In genomic region chr10:131554821-131555220, GRCh38 we compare ENCODE assay signal across 33 cellular contexts.
"Had no signal": no experiment of that assay in that cellular context is flagged by ENCODE, and none has a peak within 500 bp of the region (broad histone marks: within the 10 kb centered on the region; RNA-seq: fewer than 3 reads in every experiment).

No MANE protein-coding gene starts in this region.

- H3K27ac Mint-ChIP-seq: activated B cell treated with CpG ODN at 0.5 μM for 24 hours; activated CD8-positive, alpha-beta memory T cell treated with anti-CD3 and anti-CD28 coated beads, Interleukin-2, amount 10 ng/mL, durations not matched to agents 7 days and 5 days; activated CD8-positive, alpha-beta T cell treated with anti-CD3 and anti-CD28 coated beads for 36 hours; activated naive CD4-positive, alpha-beta T cell treated with anti-CD3 and anti-CD28 coated beads, Interleukin-2, amount 10 ng/mL, durations not matched to agents 7 days and 5 days; activated naive CD4-positive, alpha-beta T cell treated with anti-CD3 and anti-CD28 coated beads, Interleukin-2, amount 50 U/mL, for 72 hours; activated naive CD8-positive, alpha-beta T cell treated with anti-CD3 and anti-CD28 coated beads, Interleukin-2, amount 10 ng/mL, durations not matched to agents 7 days and 5 days; activated T-cell treated with anti-CD3 and anti-CD28 coated beads, Interleukin-2, amount 50 U/mL, for 24 hours; activated T-cell treated with anti-CD3 and anti-CD28 coated beads, Interleukin-2, amount 50 U/mL, for 72 hours; brain; endodermal cell; T-helper 17 cell; T-helper 2 cell treated with Interferon-gamma antibody and Interleukin-4, amounts not matched to agents 5 μg/mL and 100 μg/mL, for 36 hours had no signal

- H3K4me3 Mint-ChIP-seq: activated B cell treated with CpG ODN at 0.5 μM for 24 hours; activated CD8-positive, alpha-beta memory T cell treated with anti-CD3 and anti-CD28 coated beads, Interleukin-2, amount 10 ng/mL, durations not matched to agents 7 days and 5 days; activated CD8-positive, alpha-beta T cell treated with anti-CD3 and anti-CD28 coated beads for 36 hours; activated naive CD4-positive, alpha-beta T cell treated with anti-CD3 and anti-CD28 coated beads, Interleukin-2, amount 10 ng/mL, durations not matched to agents 7 days and 5 days; activated naive CD8-positive, alpha-beta T cell treated with anti-CD3 and anti-CD28 coated beads, Interleukin-2, amount 10 ng/mL, durations not matched to agents 7 days and 5 days; activated T-cell treated with anti-CD3 and anti-CD28 coated beads, Interleukin-2, amount 50 U/mL, for 24 hours; activated T-cell treated with anti-CD3 and anti-CD28 coated beads, Interleukin-2, amount 50 U/mL, for 72 hours; brain; endodermal cell; T-helper 2 cell treated with Interferon-gamma antibody and Interleukin-4, amounts not matched to agents 5 μg/mL and 100 μg/mL, for 36 hours had no signal

- H3K9me3 ChIP-seq: ascending aorta, breast epithelium, colonic mucosa, gastrocnemius medialis had no signal

- H3K4me3 ChIP-seq: ascending aorta, breast epithelium, cardiac muscle cell, colonic mucosa, gastrocnemius medialis had no signal

- H3K4me1 Mint-ChIP-seq: activated B cell treated with CpG ODN at 0.5 μM for 24 hours; activated CD8-positive, alpha-beta memory T cell treated with anti-CD3 and anti-CD28 coated beads, Interleukin-2, amount 10 ng/mL, durations not matched to agents 7 days and 5 days; activated naive CD4-positive, alpha-beta T cell treated with anti-CD3 and anti-CD28 coated beads, Interleukin-2, amount 10 ng/mL, durations not matched to agents 7 days and 5 days; endodermal cell; T-helper 17 cell had no signal

- H3K36me3 ChIP-seq: ascending aorta, breast epithelium, cardiac muscle cell, colonic mucosa, gastrocnemius medialis, WERI-Rb-1 had no signal

- H3K36me3 Mint-ChIP-seq: activated CD8-positive, alpha-beta memory T cell treated with anti-CD3 and anti-CD28 coated beads, Interleukin-2, amount 10 ng/mL, durations not matched to agents 7 days and 5 days; activated naive CD4-positive, alpha-beta T cell treated with anti-CD3 and anti-CD28 coated beads, Interleukin-2, amount 10 ng/mL, durations not matched to agents 7 days and 5 days; activated naive CD4-positive, alpha-beta T cell treated with anti-CD3 and anti-CD28 coated beads, Interleukin-2, amount 50 U/mL, for 72 hours; activated naive CD8-positive, alpha-beta T cell treated with anti-CD3 and anti-CD28 coated beads, Interleukin-2, amount 10 ng/mL, durations not matched to agents 7 days and 5 days; brain had no signal

- H3K27me3 Mint-ChIP-seq: activated B cell treated with CpG ODN at 0.5 μM for 24 hours; activated CD8-positive, alpha-beta memory T cell treated with anti-CD3 and anti-CD28 coated beads, Interleukin-2, amount 10 ng/mL, durations not matched to agents 7 days and 5 days; activated CD8-positive, alpha-beta T cell treated with anti-CD3 and anti-CD28 coated beads for 36 hours; activated naive CD4-positive, alpha-beta T cell treated with anti-CD3 and anti-CD28 coated beads, Interleukin-2, amount 10 ng/mL, durations not matched to agents 7 days and 5 days; activated naive CD8-positive, alpha-beta T cell treated with anti-CD3 and anti-CD28 coated beads, Interleukin-2, amount 10 ng/mL, durations not matched to agents 7 days and 5 days had no signal

- H3K4me1 ChIP-seq: ascending aorta, breast epithelium, colonic mucosa had no signal

- ATAC-seq: activated CD4-positive, CD25-positive, alpha-beta regulatory T cell treated with anti-CD3 and anti-CD28 coated beads, Interleukin-2, amount 50 U/mL, for 24 hours; activated CD8-positive, alpha-beta memory T cell treated with anti-CD3 and anti-CD28 coated beads, Interleukin-2, amount 10 ng/mL, durations not matched to agents 7 days and 5 days; activated CD8-positive, alpha-beta T cell treated with anti-CD3 and anti-CD28 coated beads for 36 hours; activated naive CD4-positive, alpha-beta T cell treated with anti-CD3 and anti-CD28 coated beads, Interleukin-2, amount 50 U/mL, for 72 hours; activated T-cell treated with anti-CD3 and anti-CD28 coated beads, Interleukin-2, amount 50 U/mL, for 72 hours; esophagus mucosa; gastrocnemius medialis; T-helper 17 cell had no signal

- H3K27ac ChIP-seq: ascending aorta, breast epithelium, cardiac muscle cell, colonic mucosa, gastrocnemius medialis, WERI-Rb-1 had no signal

- H3K9me3 Mint-ChIP-seq: activated B cell treated with CpG ODN at 0.5 μM for 24 hours; activated CD8-positive, alpha-beta T cell treated with anti-CD3 and anti-CD28 coated beads for 36 hours; activated naive CD4-positive, alpha-beta T cell treated with anti-CD3 and anti-CD28 coated beads, Interleukin-2, amount 10 ng/mL, durations not matched to agents 7 days and 5 days; activated naive CD4-positive, alpha-beta T cell treated with anti-CD3 and anti-CD28 coated beads, Interleukin-2, amount 50 U/mL, for 72 hours; activated naive CD8-positive, alpha-beta T cell treated with anti-CD3 and anti-CD28 coated beads, Interleukin-2, amount 10 ng/mL, durations not matched to agents 7 days and 5 days; activated T-cell treated with anti-CD3 and anti-CD28 coated beads, Interleukin-2, amount 50 U/mL, for 24 hours; activated T-cell treated with anti-CD3 and anti-CD28 coated beads, Interleukin-2, amount 50 U/mL, for 72 hours; endodermal cell; T-helper 2 cell treated with Interferon-gamma antibody and Interleukin-4, amounts not matched to agents 5 μg/mL and 100 μg/mL, for 36 hours had no signal

- H3K27me3 ChIP-seq: ascending aorta, colonic mucosa, gastrocnemius medialis had no signal

- DNase-seq: activated B cell treated with CpG ODN at 0.5 μM for 24 hours; activated CD4-positive, alpha-beta T cell treated with anti-CD3 and anti-CD28 coated beads for 48 hours; activated CD4-positive, alpha-beta T cell treated with anti-CD3 and anti-CD28 coated beads, Interleukin-2, amount 50 U/mL, for 1 hour; activated CD4-positive, alpha-beta T cell treated with anti-CD3 and anti-CD28 coated beads, Interleukin-2, amount 50 U/mL, for 48 hours; activated CD8-positive, alpha-beta memory T cell treated with anti-CD3 and anti-CD28 coated beads, Interleukin-2, amount 50 U/mL, for 4 hours; activated CD8-positive, alpha-beta T cell treated with anti-CD3 and anti-CD28 coated beads for 36 hours; activated gamma-delta T cell; activated naive CD4-positive, alpha-beta T cell; activated naive CD4-positive, alpha-beta T cell treated with anti-CD3 and anti-CD28 coated beads, Interleukin-2, amount 10 ng/mL, durations not matched to agents 7 days and 5 days; activated naive CD8-positive, alpha-beta T cell treated with anti-CD3 and anti-CD28 coated beads, Interleukin-2, amount 10 ng/mL, durations not matched to agents 7 days and 5 days; activated T-cell treated with anti-CD3 and anti-CD28 coated beads for 4 hours; activated T-cell treated with anti-CD3 and anti-CD28 coated beads, Interleukin-2, amount 50 U/mL, for 24 hours; activated T-cell treated with anti-CD3 and anti-CD28 coated beads, Interleukin-2, amount 50 U/mL, for 72 hours; central memory CD4-positive, alpha-beta T cell; cerebellar nuclear complex; colonic mucosa; effector CD8-positive, alpha-beta T cell; endodermal cell; foreskin fibroblast; gastrocnemius medialis; T-helper 1 cell; T-helper 17 cell; T1000; WERI-Rb-1 had no signal
